ENCODE assay signal across 1 cellular context in genomic region chr5:112779531-112779930, GRCh38.
TF ChIP-seq lines count a peak whose summit lies in the region.

No MANE protein-coding gene starts in this region.

TF ChIP-seq in GM23338, 12 proteins besides CTCF, POLR2A, EP300 and RAD21 (continued from another document):
- TF ChIP-seq ZNF462 (CRISPR knock-in tag; IDR thresholded peaks at IDR 0.05) (no peak), ZNF331 (CRISPR knock-in tag; IDR thresholded peaks at IDR 0.05; ENCODE audit: low read depth) (no peak), CREB1 (CRISPR knock-in tag; IDR thresholded peaks at IDR 0.05; ENCODE audit: low read depth) (no peak), EZH2phosphoT487 (IDR thresholded peaks at IDR 0.05; ENCODE audit: unreplicated experiment) (no peak)
